ENCODE assay signal across 14 cellular contexts in the genomic region with DNA sequence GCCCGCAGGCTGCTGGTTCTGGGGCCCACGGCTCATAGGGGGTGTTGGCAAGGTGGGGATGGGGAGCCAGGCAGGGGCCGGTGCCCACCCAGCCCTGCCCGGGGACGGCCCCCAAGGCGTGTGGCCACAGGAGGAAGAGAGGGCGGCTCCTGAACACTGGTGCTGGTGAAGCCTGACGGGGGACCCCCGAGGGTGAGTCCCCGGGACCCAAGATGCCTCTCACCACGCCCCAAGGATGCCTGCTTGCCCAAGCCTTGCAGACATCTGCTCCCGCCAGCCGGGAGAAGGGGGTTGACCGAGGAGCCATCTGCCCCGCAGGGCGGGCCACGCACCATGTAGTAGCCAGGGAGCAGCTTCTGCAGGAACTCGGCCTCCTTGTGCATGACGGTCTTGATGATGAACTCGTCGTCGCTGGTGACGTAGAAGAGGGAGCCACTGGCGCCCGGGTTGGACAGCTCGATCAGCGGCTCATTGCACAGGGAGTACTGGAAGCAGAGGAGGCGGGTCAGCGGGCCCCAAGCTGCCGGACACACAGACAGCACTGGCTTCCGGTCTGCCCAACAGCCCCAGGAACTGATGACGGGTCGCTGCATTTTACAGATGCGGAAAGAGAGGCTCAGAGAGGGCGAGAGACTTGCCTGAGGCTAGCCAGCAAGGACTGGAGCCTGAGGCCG. TPM values are rescaled to one million over a fixed set of nuclear protein-coding genes. Genes with fewer than 3 reads are reported as not detected.
DNase-seq lines count a peak whose midpoint lies in the region; FAIRE-seq and TF ChIP-seq lines count a peak whose summit lies in the region.
"Had no signal": no experiment of that assay in that cellular context is flagged by ENCODE, and none has a peak within 500 bp of the region (broad histone marks: within the 10 kb centered on the region; RNA-seq: fewer than 3 reads in every experiment).

No MANE protein-coding gene starts in this region.

- no peaks in the 10 kb centered on the region for H3K27me3 Mint-ChIP-seq in activated T-cell treated with anti-CD3 and anti-CD28 coated beads, Interleukin-2, amount 50 U/mL, for 24 hours
- H3K27me3 Mint-ChIP-seq: naive B cell had no signal

- no peak for FAIRE-seq in H54 (lab: Jason Lieb, UNC)

- TF ChIP-seq CTCF in epithelial cell of esophagus (IDR thresholded peaks at IDR 0.05; ENCODE audit: insufficient read depth, low read depth, low read length, missing control alignments): no peak

- peak; percentile 62 for DNase-seq in H54 (ENCODE audit: insufficient read length, low spot score)
- peak; percentile 91 for DNase-seq in RPMI7951 (ENCODE audit: low read depth)
- DNase-seq in epithelial cell of esophagus (ENCODE audit: low read depth): peak; percentile 2
- DNase-seq in activated T-cell treated with anti-CD3 and anti-CD28 coated beads, Interleukin-2, amount 50 U/mL, for 24 hours: no peak
- DNase-seq in COR-L47 (lab: John Stamatoyannopoulos, UW): no peak
- no peak for DNase-seq in NCI-H2196 (lab: John Stamatoyannopoulos, UW; ENCODE audit: unreplicated experiment)
- DNase-seq: activated CD8-positive, alpha-beta T cell treated with anti-CD3 and anti-CD28 coated beads, Interleukin-2, amount 10 ng/mL, durations not matched to agents 7 days and 5 days; central memory CD4-positive, alpha-beta T cell; esophagus squamous epithelium had no signal

- H3K27ac Mint-ChIP-seq in activated T-cell treated with anti-CD3 and anti-CD28 coated beads, Interleukin-2, amount 50 U/mL, for 24 hours: no peak overlapping the region
- H3K27ac Mint-ChIP-seq: activated CD8-positive, alpha-beta T cell treated with anti-CD3 and anti-CD28 coated beads, Interleukin-2, amount 10 ng/mL, durations not matched to agents 7 days and 5 days had no signal

- H3K4me3 ChIP-seq in epithelial cell of esophagus (ENCODE audit: low read length) (no peak overlapping the region), skin epidermis (no peak overlapping the region)
- H3K4me3 ChIP-seq: esophagus squamous epithelium, PC-9, thoracic aorta had no signal

- H3K27ac ChIP-seq in skin epidermis: peak overlapping the region in 11 of 21 experiments; percentile 18 to 82 (median 51)
- H3K27ac ChIP-seq: PC-9, thoracic aorta had no signal

- no peaks in the 10 kb centered on the region for H3K9me3 Mint-ChIP-seq in activated T-cell treated with anti-CD3 and anti-CD28 coated beads, Interleukin-2, amount 50 U/mL, for 24 hours
- H3K9me3 Mint-ChIP-seq: naive B cell had no signal

- no peak overlapping the region for H3K4me3 Mint-ChIP-seq in activated T-cell treated with anti-CD3 and anti-CD28 coated beads, Interleukin-2, amount 50 U/mL, for 24 hours
- H3K4me3 Mint-ChIP-seq: activated CD8-positive, alpha-beta T cell treated with anti-CD3 and anti-CD28 coated beads, Interleukin-2, amount 10 ng/mL, durations not matched to agents 7 days and 5 days; naive B cell had no signal

- H3K4me1 Mint-ChIP-seq in activated T-cell treated with anti-CD3 and anti-CD28 coated beads, Interleukin-2, amount 50 U/mL, for 24 hours (ENCODE audit: low read depth): no peaks in the 10 kb centered on the region
- H3K4me1 Mint-ChIP-seq: naive B cell had no signal

- H3K36me3 Mint-ChIP-seq in activated T-cell treated with anti-CD3 and anti-CD28 coated beads, Interleukin-2, amount 50 U/mL, for 24 hours (ENCODE audit: low read depth): peaks cover 50% of the 10 kb centered on the region

- no peak for TF ChIP-seq POLR2A in H54 (IDR thresholded peaks at IDR 0.05; ENCODE audit: low read depth, low read length)

RNA-seq across cellular contexts. Expression of a gene that starts 29.6 kb away (rescaled TPM):
- 16.5 and 21.6 TPM in 2 replicates for total RNA-seq in RPMI7951 (2014; rRNA removed; shearing (Covaris generic))

RNA-seq across cellular contexts. Expression of a gene that starts 44.1 kb away (rescaled TPM):
- total RNA-seq in RPMI7951 (2014; rRNA removed; shearing (Covaris generic)): 13.1 and 13.9 TPM in 2 replicates

RNA-seq across cellular contexts. Expression of a gene that starts 49.5 kb away (rescaled TPM):
- 4.3 and 4.4 TPM in 2 replicates for total RNA-seq in RPMI7951 (2014; rRNA removed; shearing (Covaris generic))
- total RNA-seq: PC-9 had no signal

RNA-seq across cellular contexts. Expression of a gene that starts 52.0 kb away (rescaled TPM):
- not detected in 2 replicates for total RNA-seq in RPMI7951 (2014; rRNA removed; shearing (Covaris generic))
- total RNA-seq: skeletal muscle tissue had no signal

Comparison
In these comparisons a context has a peak if more than half of its experiments do, and no peak if none do; other contexts are left out.
1. DNase-seq: peak in H54 (single experiment), RPMI7951 (single experiment) and epithelial cell of esophagus (single experiment); none in activated T-cell treated with anti-CD3 and anti-CD28 coated beads, Interleukin-2, amount 50 U/mL, for 24 hours (single experiment), COR-L47 (single experiment) and NCI-H2196 (single experiment).